ENCODE assay signal across 1 cellular context in the genomic region with DNA sequence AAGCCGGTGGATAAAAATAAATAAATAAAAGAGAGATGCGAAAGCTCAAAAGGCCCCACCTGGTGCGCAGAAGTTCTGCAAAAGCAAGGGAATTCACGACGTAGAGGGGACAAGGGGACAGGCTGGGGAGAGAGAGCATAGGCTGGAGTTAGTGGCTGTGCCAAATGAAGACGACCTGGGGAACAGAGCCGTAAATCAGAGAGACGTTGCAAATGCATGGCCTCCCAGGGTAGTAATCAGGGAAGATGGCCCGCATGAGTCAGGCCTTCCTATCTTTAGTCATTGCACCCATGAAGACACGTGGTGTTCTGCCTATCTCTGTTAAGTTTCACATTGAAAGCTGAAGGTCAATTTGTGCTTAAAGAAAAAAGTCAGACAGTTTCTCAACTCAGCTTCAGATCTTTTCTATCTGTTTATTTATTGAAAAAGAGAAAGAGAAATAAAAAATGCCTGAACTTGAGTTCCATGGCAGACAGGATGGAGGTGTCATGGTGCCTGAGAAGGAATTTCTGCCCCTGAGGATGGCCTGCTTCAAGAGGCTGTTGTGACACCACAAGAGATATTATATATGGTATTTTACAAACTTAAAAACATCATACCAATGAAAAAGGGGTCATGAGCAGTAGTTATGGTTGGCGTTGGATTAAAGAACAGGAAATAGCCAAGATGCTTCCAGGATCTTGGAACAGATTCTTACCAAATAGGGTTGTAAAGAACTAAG.
TF ChIP-seq lines count a peak whose summit lies in the region.

No MANE protein-coding gene starts in this region.

TF ChIP-seq in K562, 482 proteins besides CTCF, POLR2A, EP300 and RAD21:
- TF ChIP-seq SIRT6 (IDR thresholded peaks at IDR 0.05; ENCODE audit: low read depth, low read length), result no peak
- TF ChIP-seq, protein P1, sequence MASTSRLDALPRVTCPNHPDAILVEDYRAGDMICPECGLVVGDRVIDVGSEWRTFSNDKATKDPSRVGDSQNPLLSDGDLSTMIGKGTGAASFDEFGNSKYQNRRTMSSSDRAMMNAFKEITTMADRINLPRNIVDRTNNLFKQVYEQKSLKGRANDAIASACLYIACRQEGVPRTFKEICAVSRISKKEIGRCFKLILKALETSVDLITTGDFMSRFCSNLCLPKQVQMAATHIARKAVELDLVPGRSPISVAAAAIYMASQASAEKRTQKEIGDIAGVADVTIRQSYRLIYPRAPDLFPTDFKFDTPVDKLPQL (IDR thresholded peaks at IDR 0.05; ENCODE audit: extremely low read depth, insufficient read length), result no peak
- no peak for TF ChIP-seq HDAC2 (IDR thresholded peaks at IDR 0.05)
- peak; percentile 52 for TF ChIP-seq MEIS2 (IDR thresholded peaks at IDR 0.05; ENCODE audit: partially characterized antibody)
- TF ChIP-seq, protein P2, sequence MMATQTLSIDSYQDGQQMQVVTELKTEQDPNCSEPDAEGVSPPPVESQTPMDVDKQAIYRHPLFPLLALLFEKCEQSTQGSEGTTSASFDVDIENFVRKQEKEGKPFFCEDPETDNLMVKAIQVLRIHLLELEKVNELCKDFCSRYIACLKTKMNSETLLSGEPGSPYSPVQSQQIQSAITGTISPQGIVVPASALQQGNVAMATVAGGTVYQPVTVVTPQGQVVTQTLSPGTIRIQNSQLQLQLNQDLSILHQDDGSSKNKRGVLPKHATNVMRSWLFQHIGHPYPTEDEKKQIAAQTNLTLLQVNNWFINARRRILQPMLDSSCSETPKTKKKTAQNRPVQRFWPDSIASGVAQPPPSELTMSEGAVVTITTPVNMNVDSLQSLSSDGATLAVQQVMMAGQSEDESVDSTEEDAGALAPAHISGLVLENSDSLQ (IDR thresholded peaks at IDR 0.05), result peak; percentile 38; the same call in 1 of the 2 replicates
- TF ChIP-seq CBFA2T3 (IDR thresholded peaks at IDR 0.05), result peak; percentile 21; the same call in 1 of the 2 replicates
- TF ChIP-seq SRSF7 (optimal IDR thresholded peaks at IDR 0.05; ENCODE audit: low read depth, low read length), result no peak
- TF ChIP-seq ZNF23 (CRISPR knock-in tag; IDR thresholded peaks at IDR 0.05), result no peak
- TF ChIP-seq, protein P3, sequence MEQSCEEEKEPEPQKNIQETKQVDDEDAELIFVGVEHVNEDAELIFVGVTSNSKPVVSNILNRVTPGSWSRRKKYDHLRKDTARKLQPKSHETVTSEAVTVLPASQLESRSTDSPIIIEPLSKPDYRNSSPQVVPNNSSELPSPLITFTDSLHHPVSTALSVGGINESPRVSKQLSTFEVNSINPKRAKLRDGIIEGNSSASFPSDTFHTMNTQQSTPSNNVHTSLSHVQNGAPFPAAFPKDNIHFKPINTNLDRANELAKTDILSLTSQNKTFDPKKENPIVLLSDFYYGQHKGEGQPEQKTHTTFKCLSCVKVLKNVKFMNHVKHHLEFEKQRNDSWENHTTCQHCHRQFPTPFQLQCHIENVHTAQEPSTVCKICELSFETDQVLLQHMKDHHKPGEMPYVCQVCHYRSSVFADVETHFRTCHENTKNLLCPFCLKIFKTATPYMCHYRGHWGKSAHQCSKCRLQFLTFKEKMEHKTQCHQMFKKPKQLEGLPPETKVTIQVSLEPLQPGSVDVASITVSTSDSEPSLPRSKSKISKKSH (CRISPR knock-in tag; IDR thresholded peaks at IDR 0.05), result no peak
- peak; percentile 20; the same call in 1 of the 2 replicates for TF ChIP-seq ZNF175 (CRISPR knock-in tag; IDR thresholded peaks at IDR 0.05; ENCODE audit: low read depth)
- TF ChIP-seq TCF3 (CRISPR knock-in tag; IDR thresholded peaks at IDR 0.05), result no peak
- no peak for TF ChIP-seq ZNF384 (IDR thresholded peaks at IDR 0.05; ENCODE audit: low read depth, low read length)
- peak; percentile 30; the same call in 1 of the 2 replicates for TF ChIP-seq JUND (IDR thresholded peaks at IDR 0.05; ENCODE audit: borderline replicate concordance, low read depth, low read length)
- TF ChIP-seq JUND (tag; IDR thresholded peaks at IDR 0.05; ENCODE audit: borderline replicate concordance, low read depth, low read length), result peak; percentile 27; the same call in 1 of the 3 replicates
- TF ChIP-seq GTF2A2 (tag; IDR thresholded peaks at IDR 0.05), result no peak
- TF ChIP-seq FOSL1 (tag; conservative IDR thresholded peaks at IDR 0.05), result peak; percentile 84
- TF ChIP-seq, protein P4, sequence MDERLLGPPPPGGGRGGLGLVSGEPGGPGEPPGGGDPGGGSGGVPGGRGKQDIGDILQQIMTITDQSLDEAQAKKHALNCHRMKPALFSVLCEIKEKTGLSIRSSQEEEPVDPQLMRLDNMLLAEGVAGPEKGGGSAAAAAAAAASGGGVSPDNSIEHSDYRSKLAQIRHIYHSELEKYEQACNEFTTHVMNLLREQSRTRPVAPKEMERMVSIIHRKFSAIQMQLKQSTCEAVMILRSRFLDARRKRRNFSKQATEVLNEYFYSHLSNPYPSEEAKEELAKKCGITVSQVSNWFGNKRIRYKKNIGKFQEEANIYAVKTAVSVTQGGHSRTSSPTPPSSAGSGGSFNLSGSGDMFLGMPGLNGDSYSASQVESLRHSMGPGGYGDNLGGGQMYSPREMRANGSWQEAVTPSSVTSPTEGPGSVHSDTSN (CRISPR knock-in tag; IDR thresholded peaks at IDR 0.05; ENCODE audit: low read depth), result no peak
- TF ChIP-seq, protein P4 (tag; conservative IDR thresholded peaks at IDR 0.05; ENCODE audit: low read depth), result peak; percentile 74
